14 cellular contexts compared by ENCODE assay signal in genomic region chr9:14029811-14030210, GRCh38.
DNase-seq lines count a peak whose midpoint lies in the region; FAIRE-seq and TF ChIP-seq lines count a peak whose summit lies in the region.
"Had no signal": no experiment of that assay in that cellular context is flagged by ENCODE, and none has a peak within 500 bp of the region (broad histone marks: within the 10 kb centered on the region; RNA-seq: fewer than 3 reads in every experiment).

No MANE protein-coding gene starts in this region.

- no peak for DNase-seq in keratinocyte (ENCODE audit: low read depth, low spot score)
- no peak for DNase-seq in suprapubic skin (ENCODE audit: low spot score in 2 of 2)
- no peak for DNase-seq in hypothalamus (lab: John Stamatoyannopoulos, UW)
- no peak for DNase-seq in immature natural killer cell
- DNase-seq in NCI-H2227 (lab: John Stamatoyannopoulos, UW; ENCODE audit: unreplicated experiment) = no peak
- DNase-seq: activated T-cell treated with anti-CD3 and anti-CD28 coated beads, Interleukin-2, amount 50 U/mL, for 4 hours; anterior cingulate cortex; effector memory CD4-positive, alpha-beta T cell; hippocampal formation; NCI-H748 treated with DMSO at 0.1 percent for 48 hours; stimulated activated CD4-positive, alpha-beta T cell treated with anti-CD3 and anti-CD28 coated beads, Interleukin-4, amount 100 ng/mL, for 24 hours; stimulated activated naive CD4-positive, alpha-beta T cell treated with Interleukin-2 at 50 U/mL for 16 hours had no signal

- no peaks in the 10 kb centered on the region for H3K36me3 Mint-ChIP-seq in immature natural killer cell

- no peak overlapping the region for H3K27ac Mint-ChIP-seq in immature natural killer cell

- no peak overlapping the region for H3K4me3 ChIP-seq in HEK293 (ENCODE audit: low read depth, low read length)
- peak overlapping the region in 2 of 3 experiments; percentile 64 to 65 for H3K4me3 ChIP-seq in keratinocyte (ENCODE audit: control insufficient read depth in 2 of 3, extremely low read depth in 1 of 3, insufficient read depth in 2 of 3, low read depth in 1 of 3, low read length in 3 of 3)
- H3K4me3 ChIP-seq in suprapubic skin = peak overlapping the region; percentile 24

- H2AFZ ChIP-seq in keratinocyte (ENCODE audit: control insufficient read depth, low read length) = peak overlapping the region; percentile 96

- peaks cover 3 to 12% (median 7%) of the 10 kb centered on the region in 6 donors for H3K9me3 Mint-ChIP-seq in immature natural killer cell
- H3K9me3 Mint-ChIP-seq: activated T-cell treated with anti-CD3 and anti-CD28 coated beads, Interleukin-2, amount 50 U/mL, for 4 hours had no signal

- no peaks in the 10 kb centered on the region for H3K79me2 ChIP-seq in keratinocyte (ENCODE audit: control insufficient read depth, insufficient read depth, low read length)

- H3K4me1 Mint-ChIP-seq in immature natural killer cell = no peaks in the 10 kb centered on the region

- H3K27ac ChIP-seq in HEK293 (ENCODE audit: extremely low read depth, low read depth, low read length) = peak overlapping the region; percentile 92
- H3K27ac ChIP-seq in VCaP = peak overlapping the region; percentile 98
- H3K27ac ChIP-seq in keratinocyte (ENCODE audit: control insufficient read depth, insufficient read depth, low read length) = peak overlapping the region; percentile 64
- peak overlapping the region; percentile 71 for H3K27ac ChIP-seq in suprapubic skin

- no peak for TF ChIP-seq CTCF in HEK293 (tag by site-specific recombination; IDR thresholded peaks at IDR 0.05)
- TF ChIP-seq CTCF in VCaP (conservative IDR thresholded peaks at IDR 0.05) = no peak
- TF ChIP-seq CTCF in keratinocyte (optimal IDR thresholded peaks at IDR 0.05 in 1 of 3, IDR thresholded peaks at IDR 0.05 in 1 of 3, conservative IDR thresholded peaks at IDR 0.05 in 1 of 3; ENCODE audit: extremely low read depth in 1 of 3, insufficient read depth in 2 of 3, low read length in 3 of 3) = no peak
- no peak for TF ChIP-seq CTCF in suprapubic skin (IDR thresholded peaks at IDR 0.05)

- H3K4me1 ChIP-seq in HEK293 (ENCODE audit: control insufficient read depth, insufficient read depth, low read length) (peaks cover 11% of the 10 kb centered on the region), keratinocyte (ENCODE audit: control insufficient read depth, extremely low read depth, insufficient read depth, low read length) (peaks cover 12% of the 10 kb centered on the region), suprapubic skin (peaks cover 40% of the 10 kb centered on the region)

- POLR2A ChIA-PET in HEK293 (lab: Yijun Ruan, JAX) = no interaction called here

- H3K4me2 ChIP-seq in keratinocyte (ENCODE audit: control insufficient read depth, extremely low read depth, insufficient read depth, low read depth, low read length) = peak overlapping the region; percentile 85

- no peak for TF ChIP-seq EP300 in suprapubic skin (IDR thresholded peaks at IDR 0.05)

- TF ChIP-seq POLR2A in suprapubic skin (IDR thresholded peaks at IDR 0.05) = no peak

- CTCF ChIA-PET in HEK293 (lab: Yijun Ruan, JAX) = no interaction called here

- no peaks in the 10 kb centered on the region for H3K9me3 ChIP-seq in HEK293 (ENCODE audit: control insufficient read depth, insufficient read depth, low read depth, low read length)
- no peaks in the 10 kb centered on the region for H3K9me3 ChIP-seq in keratinocyte (ENCODE audit: control insufficient read depth, low read depth, low read length)
- H3K9me3 ChIP-seq in suprapubic skin = no peaks in the 10 kb centered on the region

- peak overlapping the region; percentile 67 for H3K9ac ChIP-seq in keratinocyte (ENCODE audit: control insufficient read depth, extremely low read depth, insufficient read depth, low read length)

- WGBS in suprapubic skin = 25% methylated on average over 6 of the region's 6 CpGs

- no peaks in the 10 kb centered on the region for H3K9me1 ChIP-seq in keratinocyte (ENCODE audit: control insufficient read depth, extremely low read depth, insufficient read depth, low read length)

- H4K20me1 ChIP-seq in keratinocyte (ENCODE audit: control insufficient read depth, extremely low read depth, insufficient read depth, low read length) = no peaks in the 10 kb centered on the region

- dilution Hi-C loops in keratinocyte (cut with MboI; ENCODE audit: extremely low pct_ligation_motif_present, low sequenced_read_pairs) = no loop called here

- H3K27me3 ChIP-seq in keratinocyte (ENCODE audit: control insufficient read depth, extremely low read depth, insufficient read depth, low read length) (no peaks in the 10 kb centered on the region), suprapubic skin (no peaks in the 10 kb centered on the region)

- no peak overlapping the region for H3K4me3 Mint-ChIP-seq in immature natural killer cell
- H3K4me3 Mint-ChIP-seq: activated T-cell treated with anti-CD3 and anti-CD28 coated beads, Interleukin-2, amount 50 U/mL, for 4 hours had no signal

- no peak for FAIRE-seq in keratinocyte (lab: Jason Lieb, UNC)

- H3K36me3 ChIP-seq in HEK293 (ENCODE audit: control insufficient read depth in 2 of 2, insufficient read depth in 1 of 2, low read length in 2 of 2) (no peaks in the 10 kb centered on the region), keratinocyte (ENCODE audit: control insufficient read depth in 2 of 2, extremely low read depth in 1 of 2, insufficient read depth in 2 of 2, low read length in 2 of 2) (no peaks in the 10 kb centered on the region), suprapubic skin (no peaks in the 10 kb centered on the region)

- H3K27me3 Mint-ChIP-seq in immature natural killer cell (ENCODE audit: low read depth in 3 of 3) = peaks cover 0 to 2% (median 0%) of the 10 kb centered on the region in 3 donors

TF ChIP-seq in HEK293, 187 proteins besides CTCF, POLR2A, EP300 and RAD21:
- TF ChIP-seq ZNF791 (tag by site-specific recombination; IDR thresholded peaks at IDR 0.05) (no peak), SCRT2 (tag by site-specific recombination; IDR thresholded peaks at IDR 0.05) (0 out of 2 replicates have a peak, but pooled peaks have one; percentile 17)
TF ChIP-seq in HEK293: peak in this region for 1.
